8 cellular contexts compared by ENCODE assay signal in the genomic region with DNA sequence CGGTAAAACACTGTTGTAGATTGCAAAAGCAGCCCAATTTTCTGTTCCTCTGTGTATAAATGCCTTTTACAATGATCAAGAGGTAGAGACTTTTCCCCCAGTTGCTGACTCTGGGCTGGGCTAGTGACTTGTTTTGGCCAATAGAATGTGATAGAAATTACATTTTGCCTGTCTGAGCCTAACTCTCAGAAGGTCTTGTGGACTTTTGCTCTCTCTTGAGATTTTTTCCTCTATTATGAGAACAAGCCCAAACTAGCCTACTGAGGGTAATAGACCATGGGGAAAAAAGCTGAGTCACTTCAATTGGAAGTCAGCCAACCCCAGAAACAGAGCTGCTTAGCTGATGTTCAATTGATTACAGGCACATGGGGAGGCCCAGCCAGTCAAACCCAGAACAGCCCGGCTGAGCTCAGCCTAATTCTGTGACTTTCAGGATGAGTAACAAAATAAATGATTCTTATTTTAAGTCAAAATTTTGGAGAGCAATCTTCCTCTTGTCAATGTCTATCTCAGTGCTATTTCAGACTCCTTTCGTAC.
DNase-seq lines count a peak whose midpoint lies in the region; ATAC-seq and TF ChIP-seq lines count a peak whose summit lies in the region.

No MANE protein-coding gene starts in this region.

- in situ Hi-C loops in astrocyte of the spinal cord (cut with HindIII; ENCODE audit: low sequenced_read_pairs) = no loop called here

- no peak overlapping the region for H3K4me3 ChIP-seq in astrocyte of the spinal cord (ENCODE audit: low read depth, low read length)

- ATAC-seq in GM19328 (IDR thresholded peaks at IDR 0.05; ENCODE audit: unreplicated experiment) = peak; percentile 90
- peak; percentile 93 for ATAC-seq in HG03175 (IDR thresholded peaks at IDR 0.05; ENCODE audit: unreplicated experiment)

- H3K27ac ChIP-seq in temporal lobe (ENCODE audit: low read depth, low read length) = peak overlapping the region; percentile 54

- peak; percentile 65 for DNase-seq in Daoy (ENCODE audit: low read depth)
- DNase-seq in NCI-H2227 (lab: John Stamatoyannopoulos, UW; ENCODE audit: unreplicated experiment) = peak; percentile 83
- peak; percentile 94 for DNase-seq in astrocyte of the spinal cord (ENCODE audit: low read depth, low spot score)
- DNase-seq in kidney glomerular epithelial cell (lab: John Stamatoyannopoulos, UW) = peak; percentile 88
- no peak for DNase-seq in cortex of kidney (lab: John Stamatoyannopoulos, UW)

- TF ChIP-seq CTCF in astrocyte of the spinal cord (IDR thresholded peaks at IDR 0.05; ENCODE audit: low read depth, low read length) = no peak
